ENCODE assay signal across 8 cellular contexts in genomic region chr6:56851541-56852248, GRCh38.
A peak's percentile ranks its signal among the peaks of the same experiment; 100 is the strongest.
DNase-seq lines count a peak whose midpoint lies in the region; ATAC-seq, FAIRE-seq and TF ChIP-seq lines count a peak whose summit lies in the region.

No MANE protein-coding gene starts in this region.

- H3K27ac ChIP-seq in heart right ventricle (peak overlapping the region in 9 of 10 donors; percentile 41 to 81 (median 66)), ovary (peak overlapping the region; percentile 31 to 51)

- no peak for TF ChIP-seq POLR2A in ovary (IDR thresholded peaks at IDR 0.05)

- peak; percentile 68 for DNase-seq in DMS53 treated with DMSO at 0.1 percent for 48 hours (lab: John Stamatoyannopoulos, UW; ENCODE audit: unreplicated experiment)
- peak; percentile 46 for DNase-seq in GM19239 (ENCODE audit: insufficient read length, low spot score)
- DNase-seq in NCI-H82 (lab: John Stamatoyannopoulos, UW), result peak; percentile 90
- peak; percentile 93 for DNase-seq in adipocyte (ENCODE audit: low read depth)
- DNase-seq in heart right ventricle, result peak in 1 of 2 donors; percentile 80
- DNase-seq in ovary, result peak; percentile 28 to 60 (median 36)
- DNase-seq in NCI-H1436 treated with DMSO at 0.1 percent for 48 hours (lab: John Stamatoyannopoulos, UW), result no peak

- H3K4me3 ChIP-seq in adipocyte (ENCODE audit: low read length) (peak overlapping the region; percentile 87), heart right ventricle (peak overlapping the region; percentile 16 to 60 (median 52)), ovary (peak overlapping the region; percentile 38)

- intact Hi-C loops in heart right ventricle (cut with DNase I) (loop anchor here (2.0 to 10.0 kb wide), 10 partner anchors 84 to 497 kb away; partner anchors contain the start of gene DST (in 1 of the 10)), ovary (cut with DNase I) (loop anchor here (5.0 kb wide), 3 partner anchors 139 to 214 kb away; no protein-coding TSS in a partner anchor)

- H3K4me1 ChIP-seq in adipocyte (ENCODE audit: control insufficient read depth, insufficient read depth, low read length) (peaks cover 45% of the 10 kb centered on the region), heart right ventricle (peaks cover 0 to 43% (median 27%) of the 10 kb centered on the region in 9 donors), ovary (ENCODE audit: insufficient read depth) (peaks cover 5% of the 10 kb centered on the region)

- 7% methylated on average over 17 of the region's 17 CpGs for WGBS in heart right ventricle, 2 donors
- 3 to 5% (median 4%) methylated on average over 17 of the region's 17 CpGs for WGBS in ovary, 3 donors

- peak; percentile 96 for FAIRE-seq in GM19239 (lab: Jason Lieb, UNC)

- TF ChIP-seq CTCF in heart right ventricle (IDR thresholded peaks at IDR 0.05) (peak; percentile 20 to 81 (median 68)), ovary (IDR thresholded peaks at IDR 0.05) (peak in 2 of 3 donors; percentile 73 to 80)

- H3K9me3 ChIP-seq in adipocyte (ENCODE audit: control insufficient read depth, low read length) (no peaks in the 10 kb centered on the region), heart right ventricle (no peaks in the 10 kb centered on the region), ovary (no peaks in the 10 kb centered on the region)

- no peaks in the 10 kb centered on the region for H3K27me3 ChIP-seq in adipocyte (replicated peaks; ENCODE audit: control insufficient read depth, insufficient read depth, low read length)
- H3K27me3 ChIP-seq in heart right ventricle, result no peaks in the 10 kb centered on the region
- no peaks in the 10 kb centered on the region for H3K27me3 ChIP-seq in ovary

- ATAC-seq in HG03196 (IDR thresholded peaks at IDR 0.05; ENCODE audit: unreplicated experiment) (peak; percentile 91), heart right ventricle (peak; percentile 75 to 96 (median 92))

- no peak for TF ChIP-seq EP300 in ovary (IDR thresholded peaks at IDR 0.05)

- H3K36me3 ChIP-seq in adipocyte (ENCODE audit: control insufficient read depth, insufficient read depth, low read length, severe bottlenecking) (no peaks in the 10 kb centered on the region), heart right ventricle (no peaks in the 10 kb centered on the region), ovary (no peaks in the 10 kb centered on the region)

- H3K9ac ChIP-seq in adipocyte (ENCODE audit: low read length), result peak overlapping the region; percentile 84
